ENCODE assay signal across 17 cellular contexts in the genomic region with DNA sequence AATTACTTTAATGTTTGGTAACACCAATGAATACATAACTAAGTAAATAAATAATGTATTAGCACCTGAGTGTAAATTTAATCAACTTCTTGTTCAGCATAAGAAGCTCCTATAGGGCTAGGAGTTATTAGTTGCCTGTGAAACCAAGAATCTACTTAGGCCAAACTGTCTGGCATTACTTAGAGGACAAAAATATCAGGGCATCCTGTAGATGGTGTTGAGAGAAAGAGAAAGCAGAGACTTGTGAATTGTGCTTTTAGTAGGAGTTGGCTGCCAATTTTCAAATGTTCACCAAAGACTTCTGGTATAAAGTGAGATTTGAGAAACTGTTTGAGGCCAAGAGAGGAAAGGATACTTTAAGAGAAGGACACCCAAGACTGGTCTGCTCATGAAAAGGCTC.
DNase-seq lines count a peak whose midpoint lies in the region; ATAC-seq, FAIRE-seq and TF ChIP-seq lines count a peak whose summit lies in the region.
"Had no signal": no experiment of that assay in that cellular context is flagged by ENCODE, and none has a peak within 500 bp of the region (broad histone marks: within the 10 kb centered on the region; RNA-seq: fewer than 3 reads in every experiment).

No MANE protein-coding gene starts in this region.

- no peak for FAIRE-seq in H1 (lab: Jason Lieb, UNC)
- no peak for FAIRE-seq in GM12892 (lab: Jason Lieb, UNC)
- FAIRE-seq: GM12891, HepG2, K562 had no signal

- H3K36me3 Mint-ChIP-seq in GM23338 (ENCODE audit: low read depth) = no peaks in the 10 kb centered on the region

- H3K4me1 ChIP-seq in GM23338 (ENCODE audit: insufficient read depth) (no peaks in the 10 kb centered on the region), H1 (replicated peaks in 1 of 4; ENCODE audit: control insufficient read depth in 3 of 4, insufficient read depth in 4 of 4, low read length in 3 of 4) (no peaks in the 10 kb centered on the region), sigmoid colon (peaks cover 0 to 5% (median 0%) of the 10 kb centered on the region in 4 donors)

- CTCF ChIA-PET in H1 (lab: Charles Lee; ENCODE audit: partially characterized antibody) = interaction anchor here (1.0 kb wide), 1 partner anchor 27 kb away, joined by 4 read pairs; no protein-coding TSS in a partner anchor

- no peaks in the 10 kb centered on the region for H3K4me1 Mint-ChIP-seq in GM23338

- TF ChIP-seq POLR2A in H1 (IDR thresholded peaks at IDR 0.05; ENCODE audit: control extremely low read depth in 1 of 2, low read depth in 2 of 2, low read length in 2 of 2) (no peak), sigmoid colon (IDR thresholded peaks at IDR 0.05) (no peak), GM12892 (IDR thresholded peaks at IDR 0.05; ENCODE audit: low read depth, low read length) (no peak)

- H3K23ac ChIP-seq in H1 (ENCODE audit: insufficient read length) = no peak overlapping the region

- POLR2A ChIA-PET in H1 (lab: Charles Lee; ENCODE audit: partially characterized antibody) = no interaction called here

- no peak overlapping the region for H3K56ac ChIP-seq in H1 (replicated peaks; ENCODE audit: insufficient read length, low read depth, low read length)

- H4K5ac ChIP-seq in H1 (ENCODE audit: insufficient read length, low read depth, low read length) = no peak overlapping the region

- H3K27me3 ChIP-seq in GM23338 (ENCODE audit: insufficient read depth) (no peaks in the 10 kb centered on the region), H1 (replicated peaks in 1 of 4; ENCODE audit: control insufficient read depth in 3 of 4, extremely low read depth in 1 of 4, insufficient read depth in 3 of 4, low read length in 3 of 4) (no peaks in the 10 kb centered on the region), sigmoid colon (no peaks in the 10 kb centered on the region)
- H3K27me3 ChIP-seq: MG63 had no signal

- no peak overlapping the region for H3K9ac ChIP-seq in H1 (replicated peaks in 1 of 4; ENCODE audit: extremely low read depth in 1 of 4, low read depth in 3 of 4, low read length in 3 of 4)
- H3K9ac ChIP-seq: GM23248 had no signal

- no peak overlapping the region for H3K27ac ChIP-seq in GM23338 (ENCODE audit: low read depth)
- no peak overlapping the region for H3K27ac ChIP-seq in H1 (ENCODE audit: low read depth, low read length)
- no peak overlapping the region for H3K27ac ChIP-seq in sigmoid colon
- H3K27ac ChIP-seq: GM23248, HL-60 had no signal

- intact Hi-C loops in sigmoid colon (cut with DNase I) = no loop called here

- H4K8ac ChIP-seq in H1 (ENCODE audit: extremely low read depth, insufficient read depth, low read length) = no peak overlapping the region

- no peak overlapping the region for H3K18ac ChIP-seq in H1 (ENCODE audit: extremely low read depth, low read length)

- no peak overlapping the region for H2BK15ac ChIP-seq in H1 (ENCODE audit: low read length)

- H2BK20ac ChIP-seq in H1 (ENCODE audit: low read length) = no peak overlapping the region

- no peak for TF ChIP-seq RAD21 in H1 (IDR thresholded peaks at IDR 0.05 in 1 of 2, conservative IDR thresholded peaks at IDR 0.05 in 1 of 2; ENCODE audit: low read depth in 2 of 2, low read length in 2 of 2)

- no peaks in the 10 kb centered on the region for H3K79me2 ChIP-seq in GM23338 (replicated peaks; ENCODE audit: insufficient read depth)
- no peaks in the 10 kb centered on the region for H3K79me2 ChIP-seq in H1 (ENCODE audit: control insufficient read depth in 1 of 2, insufficient read depth in 2 of 2, low read length in 2 of 2)

- H3K27me3 Mint-ChIP-seq in GM23338 (ENCODE audit: insufficient read depth, low read depth, poor library complexity) = peaks cover 3% of the 10 kb centered on the region
- H3K27me3 Mint-ChIP-seq: CD4-positive, alpha-beta T cell had no signal

- H3K36me3 ChIP-seq in GM23338 (ENCODE audit: insufficient read depth) (no peaks in the 10 kb centered on the region), H1 (ENCODE audit: control insufficient read depth in 2 of 4, insufficient read depth in 4 of 4, low read length in 3 of 4) (no peaks in the 10 kb centered on the region), sigmoid colon (no peaks in the 10 kb centered on the region)
- H3K36me3 ChIP-seq: MG63 had no signal

- ATAC-seq in GM23338 = no peak
- no peak for ATAC-seq in GM18858 (IDR thresholded peaks at IDR 0.05; ENCODE audit: unreplicated experiment)
- ATAC-seq: HepG2, K562 had no signal

- H4K20me1 ChIP-seq in GM23338 (replicated peaks; ENCODE audit: insufficient read depth) = no peaks in the 10 kb centered on the region
- H4K20me1 ChIP-seq in H1 (replicated peaks in 1 of 2; ENCODE audit: control insufficient read depth in 1 of 2, insufficient read depth in 2 of 2, low read length in 2 of 2) = no peaks in the 10 kb centered on the region

- no peak overlapping the region for H2BK5ac ChIP-seq in H1 (ENCODE audit: low read depth, low read length)

- H4K91ac ChIP-seq in H1 (replicated peaks; ENCODE audit: insufficient read length, low read length) = no peak overlapping the region

- no peak overlapping the region for H2BK12ac ChIP-seq in H1 (ENCODE audit: low read depth, low read length)

- H3K4ac ChIP-seq in H1 (replicated peaks; ENCODE audit: insufficient read length, low read depth, low read length) = no peak overlapping the region

- no peak overlapping the region for H2BK120ac ChIP-seq in H1 (replicated peaks; ENCODE audit: low read depth, low read length)

- TF ChIP-seq CTCF in GM23338 (conservative IDR thresholded peaks at IDR 0.05; ENCODE audit: low read depth in 2 of 2) = no peak
- no peak for TF ChIP-seq CTCF in H1 (IDR thresholded peaks at IDR 0.05; ENCODE audit: control extremely low read depth in 1 of 3, insufficient read depth in 1 of 3, low read depth in 1 of 3, low read length in 3 of 3)
- TF ChIP-seq CTCF in sigmoid colon (IDR thresholded peaks at IDR 0.05) = no peak

- no peaks in the 10 kb centered on the region for H3F3A ChIP-seq in GM23338 (replicated peaks; ENCODE audit: low read depth)

- H3K79me1 ChIP-seq in H1 (ENCODE audit: low read depth, low read length) = no peaks in the 10 kb centered on the region

- no peaks in the 10 kb centered on the region for H3K9me3 Mint-ChIP-seq in GM23338

- no peak overlapping the region for H3K4me3 ChIP-seq in GM23338
- H3K4me3 ChIP-seq in H1 (ENCODE audit: extremely low read depth in 1 of 4, insufficient read depth in 2 of 4, low read depth in 3 of 4, low read length in 4 of 4) = no peak overlapping the region
- H3K4me3 ChIP-seq in sigmoid colon = no peak overlapping the region
- H3K4me3 ChIP-seq: GM23248, K562, MG63 had no signal

- no peak overlapping the region for H2AK5ac ChIP-seq in H1 (ENCODE audit: low read depth, low read length)

- H3K4me3 Mint-ChIP-seq in GM23338 = no peak overlapping the region
- H3K4me3 Mint-ChIP-seq: CD4-positive, alpha-beta T cell had no signal

- DNase-seq in Ammon's horn (ENCODE audit: low spot score) = peak; percentile 14
- DNase-seq in GM23338 (ENCODE audit: low spot score) = no peak
- no peak for DNase-seq in H1 (ENCODE audit: low read depth in 1 of 2, low spot score in 2 of 2)
- DNase-seq in putamen (ENCODE audit: low spot score) = peak; percentile 1
- no peak for DNase-seq in sigmoid colon
- no peak for DNase-seq in GM12892 (ENCODE audit: insufficient read length)
- DNase-seq: CD4-positive, alpha-beta T cell; GM23248; HCEC 1CT; MG63; NCI-H526 treated with DMSO at 0.1 percent for 48 hours; Right ventricle myocardium superior had no signal

- H3K4me2 ChIP-seq in GM23338 = no peak overlapping the region
- no peak overlapping the region for H3K4me2 ChIP-seq in H1 (ENCODE audit: insufficient read depth in 1 of 2, low read depth in 2 of 2, low read length in 2 of 2)

- H3K9me2 ChIP-seq in GM23338 (ENCODE audit: insufficient read depth) = no peaks in the 10 kb centered on the region; the same call in 1 of the 2 replicates

- H2AFZ ChIP-seq in GM23338 = 0 out of 2 replicates have a peak overlapping the region, but pooled peaks have one; percentile 52
- 0 out of 2 replicates have a peak overlapping the region, but pooled peaks have one; percentile 36 for H2AFZ ChIP-seq in H1 (ENCODE audit: low read length)
- H2AFZ ChIP-seq: GM23248 had no signal

- no peak overlapping the region for H3K27ac Mint-ChIP-seq in GM23338
- H3K27ac Mint-ChIP-seq: CD4-positive, alpha-beta T cell had no signal

- H3K23me2 ChIP-seq in H1 (ENCODE audit: low read depth, low read length) = no peaks in the 10 kb centered on the region

- no peaks in the 10 kb centered on the region for H3K9me3 ChIP-seq in H1 (ENCODE audit: insufficient read depth in 2 of 2, low read depth in 1 of 2, low read length in 1 of 2)
- no peaks in the 10 kb centered on the region for H3K9me3 ChIP-seq in sigmoid colon
- H3K9me3 ChIP-seq: MG63 had no signal

- H3K14ac ChIP-seq in H1 (ENCODE audit: insufficient read length) = no peak overlapping the region

- TF ChIP-seq EP300 in H1 (IDR thresholded peaks at IDR 0.05; ENCODE audit: borderline replicate concordance in 1 of 2, low read depth in 2 of 2, low read length in 2 of 2) (no peak), sigmoid colon (IDR thresholded peaks at IDR 0.05) (no peak)

TF ChIP-seq in GM23338, 12 proteins besides CTCF, POLR2A, EP300 and RAD21:
- TF ChIP-seq ZNF114 (CRISPR knock-in tag; IDR thresholded peaks at IDR 0.05) (no peak), NANOG (IDR thresholded peaks at IDR 0.05; ENCODE audit: borderline replicate concordance) (no peak), EZH2phosphoT487 (IDR thresholded peaks at IDR 0.05; ENCODE audit: unreplicated experiment) (no peak), STAT1 (IDR thresholded peaks at IDR 0.05; ENCODE audit: unreplicated experiment) (no peak), CREB1 (CRISPR knock-in tag; IDR thresholded peaks at IDR 0.05; ENCODE audit: low read depth) (no peak), ZNF331 (CRISPR knock-in tag; IDR thresholded peaks at IDR 0.05; ENCODE audit: low read depth) (no peak)

TF ChIP-seq in H1, 55 proteins besides CTCF, POLR2A, EP300 and RAD21 (continues in another document):
- no peak for TF ChIP-seq RFX5 (IDR thresholded peaks at IDR 0.05; ENCODE audit: borderline replicate concordance, low read depth, low read length)
- TF ChIP-seq HDAC6 (IDR thresholded peaks at IDR 0.05; ENCODE audit: low read depth, low read length) = no peak

Comparison
In these comparisons a context has a peak if more than half of its experiments do, and no peak if none do; other contexts are left out.
1. DNase-seq: peak in Ammon's horn (single experiment) and putamen (single experiment); none in GM23338 (single experiment), H1 (0 of 2), sigmoid colon (single experiment) and GM12892 (single experiment).